ENCODE assay signal across 8 cellular contexts in the genomic region with DNA sequence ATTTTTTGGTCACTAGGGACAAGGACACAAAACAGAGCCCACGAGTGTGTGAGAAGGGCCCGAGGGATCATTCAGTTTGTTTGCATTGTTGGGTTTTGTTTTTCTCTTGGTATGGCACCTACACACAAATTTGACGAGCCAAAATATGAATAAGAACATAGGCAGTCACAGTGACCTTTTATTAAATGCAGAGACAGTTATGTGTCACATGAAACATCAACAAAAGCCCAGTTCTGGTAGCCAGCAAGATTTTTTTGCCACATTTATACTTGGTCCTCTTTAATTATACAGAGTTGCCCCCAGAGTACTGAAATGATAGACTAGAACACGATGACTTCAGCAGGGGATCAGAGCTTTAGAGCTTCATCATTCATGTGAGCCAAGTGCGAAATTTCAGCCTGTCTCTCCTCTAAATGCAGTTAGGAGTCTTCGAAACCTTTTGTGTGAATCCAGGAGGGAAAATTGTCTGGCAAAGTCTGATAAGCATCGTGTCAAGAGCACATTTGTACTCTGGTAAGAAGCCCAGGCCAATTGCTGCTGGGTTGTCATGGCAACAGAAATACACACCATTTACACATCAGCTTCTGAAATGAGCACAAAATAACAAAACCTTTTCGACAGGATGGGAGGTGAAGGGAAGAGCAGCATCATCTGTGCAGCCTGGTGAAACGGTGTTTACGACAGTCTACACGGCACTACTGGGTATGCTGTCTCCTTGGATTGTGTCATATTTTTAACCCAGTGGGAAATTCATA.
A peak's percentile ranks its signal among the peaks of the same experiment; 100 is the strongest.
DNase-seq lines count a peak whose midpoint lies in the region; ATAC-seq and TF ChIP-seq lines count a peak whose summit lies in the region.

No MANE protein-coding gene starts in this region.

- no peaks in the 10 kb centered on the region for H3K27me3 Mint-ChIP-seq in naive thymus-derived CD8-positive, alpha-beta T cell

- ATAC-seq in naive thymus-derived CD8-positive, alpha-beta T cell: peak; percentile 87 to 90
- ATAC-seq in HG03175 (IDR thresholded peaks at IDR 0.05; ENCODE audit: unreplicated experiment) (no peak), HG03565 (IDR thresholded peaks at IDR 0.05; ENCODE audit: unreplicated experiment) (no peak)

- no peaks in the 10 kb centered on the region for H3K9me3 Mint-ChIP-seq in naive thymus-derived CD8-positive, alpha-beta T cell

- H3K4me1 Mint-ChIP-seq in naive thymus-derived CD8-positive, alpha-beta T cell: peaks cover 23 to 65% (median 46%) of the 10 kb centered on the region in 4 donors

- DNase-seq in Daoy (ENCODE audit: low read depth): peak; percentile 51
- DNase-seq in NCI-H2227 (lab: John Stamatoyannopoulos, UW; ENCODE audit: unreplicated experiment): peak; percentile 97
- DNase-seq in cardiac fibroblast (ENCODE audit: low read depth in 2 of 2): peak; percentile 85 to 93
- DNase-seq in naive thymus-derived CD8-positive, alpha-beta T cell: peak in 8 of 10 donors; percentile 36 to 87 (median 68)
- no peak for DNase-seq in GM20000 (ENCODE audit: low spot score)
- DNase-seq in HK-2 (ENCODE audit: unreplicated experiment): no peak

- H3K27ac Mint-ChIP-seq in naive thymus-derived CD8-positive, alpha-beta T cell: peak overlapping the region; percentile 72 to 97 (median 92)

- TF ChIP-seq CTCF in cardiac fibroblast (IDR thresholded peaks at IDR 0.05; ENCODE audit: low read depth, low read length) (no peak), GM20000 (IDR thresholded peaks at IDR 0.05; ENCODE audit: extremely low read depth, missing control alignments) (no peak)

- peak overlapping the region in 8 of 10 donors; percentile 10 to 70 (median 44) for H3K4me3 Mint-ChIP-seq in naive thymus-derived CD8-positive, alpha-beta T cell

- H3K4me3 ChIP-seq in cardiac fibroblast (replicated peaks in 1 of 2; ENCODE audit: low read depth in 2 of 2, low read length in 2 of 2): no peak overlapping the region

- POLR2A ChIA-PET in naive thymus-derived CD8-positive, alpha-beta T cell (lab: Charles Lee): interaction anchor here (0.6 to 5.1 kb wide), 8 partner anchors 13 to 171 kb away, joined by 3 to 51 read pairs (median 5); no protein-coding TSS in a partner anchor

- H3K36me3 Mint-ChIP-seq in naive thymus-derived CD8-positive, alpha-beta T cell: no peaks in the 10 kb centered on the region

Comparison
In these comparisons a context has a peak if more than half of its experiments do, and no peak if none do; other contexts are left out.
1. DNase-seq: peak in Daoy (single experiment), NCI-H2227 (single experiment), cardiac fibroblast (2 of 2) and naive thymus-derived CD8-positive, alpha-beta T cell (8 of 10); none in GM20000 (single experiment) and HK-2 (single experiment).
2. ATAC-seq: peak in naive thymus-derived CD8-positive, alpha-beta T cell (2 of 2); none in HG03175 (single experiment) and HG03565 (single experiment).